ENCODE assay signal across 8 cellular contexts in genomic region chr16:85735225-85735722, GRCh38. TPM values are rescaled to one million over a fixed set of nuclear protein-coding genes. Genes with fewer than 3 reads are reported as not detected.
A peak's percentile ranks its signal among the peaks of the same experiment; 100 is the strongest.
DNase-seq lines count a peak whose midpoint lies in the region; ATAC-seq and TF ChIP-seq lines count a peak whose summit lies in the region.

No MANE protein-coding gene starts in this region.

- H3K36me3 ChIP-seq in spleen: peaks cover 0 to 8% (median 0%) of the 10 kb centered on the region in 6 donors
- H3K36me3 ChIP-seq in hepatocyte (replicated peaks; ENCODE audit: insufficient read depth, low read depth): no peaks in the 10 kb centered on the region
- no peaks in the 10 kb centered on the region; the same call in 1 of the 2 replicates for H3K36me3 ChIP-seq in PC-3 (ENCODE audit: low read depth, low read length)

- DNase-seq in GM19238 (ENCODE audit: insufficient read length, low spot score) (peak; percentile 61), spleen (peak; percentile 89), hepatocyte (ENCODE audit: low spot score) (no peak), GM03348 (ENCODE audit: low spot score) (no peak), SIG-M5 (lab: John Stamatoyannopoulos, UW) (no peak), PC-3 (no peak)
- peak; percentile 65 for DNase-seq in activated CD4-positive, alpha-beta memory T cell treated with anti-CD3 and anti-CD28 coated beads, Interleukin-2, amount 10 ng/mL, durations not matched to agents 7 days and 5 days

- no peaks in the 10 kb centered on the region for H3K27me3 ChIP-seq in spleen (replicated peaks in 1 of 7)
- no peaks in the 10 kb centered on the region for H3K27me3 ChIP-seq in hepatocyte
- H3K27me3 ChIP-seq in PC-3 (ENCODE audit: low read length): no peaks in the 10 kb centered on the region

- H2AFZ ChIP-seq in hepatocyte: no peak overlapping the region
- H2AFZ ChIP-seq in PC-3 (ENCODE audit: low read length): no peak overlapping the region

- H3K4me2 ChIP-seq in hepatocyte (no peak overlapping the region), PC-3 (ENCODE audit: low read length) (no peak overlapping the region)

- H3K27ac ChIP-seq in spleen (peak overlapping the region in 4 of 8 donors; percentile 35 to 70 (median 54)), hepatocyte (no peak overlapping the region), PC-3 (ENCODE audit: low read length) (no peak overlapping the region)

- H3K4me1 Mint-ChIP-seq in activated CD4-positive, alpha-beta memory T cell treated with anti-CD3 and anti-CD28 coated beads, Interleukin-2, amount 10 ng/mL, durations not matched to agents 7 days and 5 days: peaks cover 14% of the 10 kb centered on the region

- CTCF ChIA-PET in activated CD4-positive, alpha-beta memory T cell treated with anti-CD3 and anti-CD28 coated beads, Interleukin-2, amount 10 ng/mL, durations not matched to agents 7 days and 5 days (lab: Charles Lee): no interaction called here
- CTCF ChIA-PET in PC-3 (lab: Charles Lee): no interaction called here

- H3K9me3 ChIP-seq in spleen (no peaks in the 10 kb centered on the region), hepatocyte (ENCODE audit: low read depth) (no peaks in the 10 kb centered on the region), PC-3 (ENCODE audit: low read length) (no peaks in the 10 kb centered on the region)

- no peaks in the 10 kb centered on the region for H3K27me3 Mint-ChIP-seq in activated CD4-positive, alpha-beta memory T cell treated with anti-CD3 and anti-CD28 coated beads, Interleukin-2, amount 10 ng/mL, durations not matched to agents 7 days and 5 days

- no peaks in the 10 kb centered on the region for H3F3A ChIP-seq in PC-3 (ENCODE audit: low read length, unreplicated experiment)

- 17 to 46% (median 26%) methylated on average over 15 to 16 of the region's 16 CpGs for WGBS in spleen, 5 donors
- 76% methylated on average over 16 of the region's 16 CpGs for WGBS in hepatocyte (ENCODE audit: low lambda C conversion rate, missing lambda C conversion rate)

- H3K4me1 ChIP-seq in spleen (peaks cover 5 to 67% (median 30%) of the 10 kb centered on the region in 6 donors), hepatocyte (ENCODE audit: insufficient read depth) (no peaks in the 10 kb centered on the region), PC-3 (ENCODE audit: insufficient read depth, low read length) (no peaks in the 10 kb centered on the region)

- POLR2A ChIA-PET in activated CD4-positive, alpha-beta memory T cell treated with anti-CD3 and anti-CD28 coated beads, Interleukin-2, amount 10 ng/mL, durations not matched to agents 7 days and 5 days (lab: Charles Lee): no interaction called here
- POLR2A ChIA-PET in PC-3 (lab: Charles Lee; ENCODE audit: unreplicated experiment): no interaction called here

- no peak overlapping the region for H3K9ac ChIP-seq in PC-3 (ENCODE audit: low read length)

- no peaks in the 10 kb centered on the region for H3K9me2 ChIP-seq in hepatocyte (replicated peaks; ENCODE audit: insufficient read depth)
- H3K9me2 ChIP-seq in PC-3 (replicated peaks; ENCODE audit: low read length): no peaks in the 10 kb centered on the region

- H3K79me2 ChIP-seq in hepatocyte (no peaks in the 10 kb centered on the region), PC-3 (ENCODE audit: low read length) (0 out of 2 replicates have a peak, but pooled peaks cover 4% of the 10 kb centered on the region)

- no peaks in the 10 kb centered on the region for H4K20me1 ChIP-seq in hepatocyte (ENCODE audit: insufficient read depth, poor library complexity, severe bottlenecking)
- no peaks in the 10 kb centered on the region for H4K20me1 ChIP-seq in PC-3 (ENCODE audit: low read length)

- TF ChIP-seq POLR2A in spleen (IDR thresholded peaks at IDR 0.05): no peak

- H3K36me3 Mint-ChIP-seq in activated CD4-positive, alpha-beta memory T cell treated with anti-CD3 and anti-CD28 coated beads, Interleukin-2, amount 10 ng/mL, durations not matched to agents 7 days and 5 days (ENCODE audit: low read depth): no peaks in the 10 kb centered on the region

- BruUV-seq in PC-3 (replicated peaks; lab: Mats Ljungman, UMichigan): no TSS peak

- TF ChIP-seq CTCF in spleen (IDR thresholded peaks at IDR 0.05 in 8 of 11, conservative IDR thresholded peaks at IDR 0.05 in 3 of 11) (no peak), hepatocyte (IDR thresholded peaks at IDR 0.05; ENCODE audit: poor library complexity) (no peak), PC-3 (conservative IDR thresholded peaks at IDR 0.05; ENCODE audit: low read depth, low read length) (no peak)

- no peak overlapping the region for H3K4me3 Mint-ChIP-seq in activated CD4-positive, alpha-beta memory T cell treated with anti-CD3 and anti-CD28 coated beads, Interleukin-2, amount 10 ng/mL, durations not matched to agents 7 days and 5 days

- peak overlapping the region; percentile 18 for H3K27ac Mint-ChIP-seq in activated CD4-positive, alpha-beta memory T cell treated with anti-CD3 and anti-CD28 coated beads, Interleukin-2, amount 10 ng/mL, durations not matched to agents 7 days and 5 days

- no peaks in the 10 kb centered on the region for H3K9me3 Mint-ChIP-seq in activated CD4-positive, alpha-beta memory T cell treated with anti-CD3 and anti-CD28 coated beads, Interleukin-2, amount 10 ng/mL, durations not matched to agents 7 days and 5 days

- peak; percentile 77 for ATAC-seq in HG03097 (IDR thresholded peaks at IDR 0.05; ENCODE audit: low FRiP score, unreplicated experiment)
- no peak for ATAC-seq in PC-3

- intact Hi-C loops in spleen (cut with DNase I; ENCODE audit: low total_unique reads) (no loop called here), PC-3 (cut with micrococcal nuclease) (no loop called here)

- H3K4me3 ChIP-seq in spleen: peak overlapping the region in 2 of 8 donors; percentile 6 to 47
- no peak overlapping the region for H3K4me3 ChIP-seq in hepatocyte
- H3K4me3 ChIP-seq in PC-3 (ENCODE audit: low read length): no peak overlapping the region

RNA-seq across cellular contexts. Expression of gene C16orf74, which starts 15.6 kb away (rescaled TPM):
- under 1 TPM; 0.33 to 0.53 TPM for total RNA-seq in activated CD4-positive, alpha-beta memory T cell treated with anti-CD3 and anti-CD28 coated beads, Interleukin-2, amount 10 ng/mL, durations not matched to agents 7 days and 5 days
- total RNA-seq in spleen (10 to 100 TPM; 12.1 to 31.1 (median 14.9) TPM), hepatocyte (1.4 and 5.3 TPM in 2 replicates), PC-3 (2014; rRNA removed) (64.6 and 71.0 TPM in 2 replicates)
- polyA plus RNA-seq in spleen (100 to 1,000 TPM in 1 of 3 donors, 10 to 100 TPM in 2; 38.0 to 107 (median 73.4) TPM), hepatocyte (7.8 and 11.5 TPM in 2 replicates)

RNA-seq across cellular contexts. Expression of gene GINS2, which starts 46.5 kb away (rescaled TPM):
- 10 to 100 TPM; 38.3 to 45.7 TPM for total RNA-seq in activated CD4-positive, alpha-beta memory T cell treated with anti-CD3 and anti-CD28 coated beads, Interleukin-2, amount 10 ng/mL, durations not matched to agents 7 days and 5 days
- total RNA-seq in spleen (1 to 10 TPM; 1.0 to 7.0 (median 2.3) TPM), hepatocyte (6.1 and 6.3 TPM in 2 replicates), PC-3 (2014; rRNA removed) (24.8 and 28.7 TPM in 2 replicates)
- polyA plus RNA-seq in spleen (1 to 10 TPM; 1.3 to 5.4 (median 2.3) TPM), hepatocyte (7.5 and 8.0 TPM in 2 replicates)

Comparison
In these comparisons a context has a peak if more than half of its experiments do, and no peak if none do; other contexts are left out.
1. DNase-seq: peak in GM19238 (single experiment), activated CD4-positive, alpha-beta memory T cell treated with anti-CD3 and anti-CD28 coated beads, Interleukin-2, amount 10 ng/mL, durations not matched to agents 7 days and 5 days (single experiment) and spleen (single experiment); none in hepatocyte (single experiment), GM03348 (single experiment), SIG-M5 (single experiment) and PC-3 (single experiment).